In genomic region chr5:173453167-173453566, GRCh38 we compare ENCODE assay signal across 1 cellular context.
TF ChIP-seq lines count a peak whose summit lies in the region.

No MANE protein-coding gene starts in this region.

TF ChIP-seq in HepG2, 621 proteins besides CTCF, POLR2A, EP300 and RAD21:
- TF ChIP-seq ZNF609 (CRISPR knock-in tag; IDR thresholded peaks at IDR 0.05; ENCODE audit: borderline replicate concordance) (no peak), ZNF800 (CRISPR knock-in tag; IDR thresholded peaks at IDR 0.05) (no peak), MTF2 (CRISPR knock-in tag; IDR thresholded peaks at IDR 0.05; ENCODE audit: borderline replicate concordance) (no peak), CAMTA2 (CRISPR knock-in tag; IDR thresholded peaks at IDR 0.05; ENCODE audit: borderline replicate concordance) (no peak), ZMYM4 (CRISPR knock-in tag; IDR thresholded peaks at IDR 0.05) (no peak)
TF ChIP-seq in HepG2: peak in this region for 0.
